ENCODE assay signal across 20 cellular contexts in the genomic region with DNA sequence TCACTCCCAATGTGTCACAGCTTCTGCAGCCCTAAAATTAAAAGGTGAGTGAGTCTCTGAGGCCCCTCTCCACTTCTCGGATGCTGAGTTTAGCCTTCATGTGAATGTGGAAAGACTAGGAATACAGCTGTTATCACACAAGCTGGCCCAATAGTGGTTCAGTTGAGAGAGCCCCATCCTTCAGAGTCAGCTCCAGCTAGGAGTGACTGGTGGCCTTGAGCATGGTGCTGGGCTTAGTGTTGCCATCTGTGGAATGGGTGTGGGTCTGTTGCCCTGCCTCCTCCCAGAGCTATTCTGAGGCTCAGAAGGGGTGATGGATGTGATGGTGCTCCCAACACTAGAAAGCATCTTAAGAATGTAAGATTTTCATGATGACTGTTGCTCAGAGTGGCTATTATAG. TPM values are rescaled to one million over a fixed set of nuclear protein-coding genes. Genes with fewer than 3 reads are reported as not detected.
DNase-seq lines count a peak whose midpoint lies in the region; ATAC-seq and TF ChIP-seq lines count a peak whose summit lies in the region.
"Had no signal": no experiment of that assay in that cellular context is flagged by ENCODE, and none has a peak within 500 bp of the region (broad histone marks: within the 10 kb centered on the region; RNA-seq: fewer than 3 reads in every experiment).

No MANE protein-coding gene starts in this region.

- peak overlapping the region; percentile 76 to 84 for H3K4me3 Mint-ChIP-seq in activated T-cell treated with anti-CD3 and anti-CD28 coated beads, Interleukin-2, amount 50 U/mL, for 72 hours
- H3K4me3 Mint-ChIP-seq in IgD-negative memory B cell = peak overlapping the region; percentile 61 to 90 (median 78)
- peak overlapping the region; percentile 39 for H3K4me3 Mint-ChIP-seq in activated naive CD8-positive, alpha-beta T cell treated with anti-CD3 and anti-CD28 coated beads, Interleukin-2, amount 10 ng/mL, durations not matched to agents 7 days and 5 days
- H3K4me3 Mint-ChIP-seq in stimulated activated effector memory CD8-positive, alpha-beta T cell treated with anti-CD3 and anti-CD28 coated beads, Interleukin-12 subunit alpha, Interleukin-12 subunit beta, amount 100 ng/mL, for 72 hours = peak overlapping the region; percentile 73
- H3K4me3 Mint-ChIP-seq: brain had no signal

- no peaks in the 10 kb centered on the region for H3K4me1 ChIP-seq in PC-3 (ENCODE audit: insufficient read depth, low read length)
- H3K4me1 ChIP-seq: gastroesophageal sphincter, vagina had no signal

- H3K9me3 ChIP-seq in PC-3 (ENCODE audit: low read length) = no peaks in the 10 kb centered on the region
- H3K9me3 ChIP-seq: gastroesophageal sphincter, vagina had no signal

- H3K36me3 Mint-ChIP-seq in activated T-cell treated with anti-CD3 and anti-CD28 coated beads, Interleukin-2, amount 50 U/mL, for 72 hours (ENCODE audit: insufficient read depth in 2 of 2) = peaks cover 32 to 50% of the 10 kb centered on the region in 2 donors
- peaks cover 27% of the 10 kb centered on the region for H3K36me3 Mint-ChIP-seq in IgD-negative memory B cell
- H3K36me3 Mint-ChIP-seq in activated naive CD8-positive, alpha-beta T cell treated with anti-CD3 and anti-CD28 coated beads, Interleukin-2, amount 10 ng/mL, durations not matched to agents 7 days and 5 days = peaks cover 52% of the 10 kb centered on the region
- peaks cover 100% of the 10 kb centered on the region for H3K36me3 Mint-ChIP-seq in stimulated activated effector memory CD8-positive, alpha-beta T cell treated with anti-CD3 and anti-CD28 coated beads, Interleukin-12 subunit alpha, Interleukin-12 subunit beta, amount 100 ng/mL, for 72 hours
- H3K36me3 Mint-ChIP-seq: brain had no signal

- POLR2A ChIA-PET in activated naive CD8-positive, alpha-beta T cell treated with anti-CD3 and anti-CD28 coated beads, Interleukin-2, amount 10 ng/mL, durations not matched to agents 7 days and 5 days (lab: Charles Lee) = interaction anchor here (1.4 kb wide), 1 partner anchor 9 kb away, joined by 3 read pairs; no protein-coding TSS in a partner anchor
- POLR2A ChIA-PET in PC-3 (lab: Charles Lee; ENCODE audit: unreplicated experiment) = no interaction called here

- H2AFZ ChIP-seq in PC-3 (ENCODE audit: low read length) = no peak overlapping the region

- no peaks in the 10 kb centered on the region for H4K20me1 ChIP-seq in PC-3 (ENCODE audit: low read length)

- intact Hi-C loops in PC-3 (cut with micrococcal nuclease) = no loop called here

- H3K79me2 ChIP-seq in PC-3 (ENCODE audit: low read length) = no peaks in the 10 kb centered on the region

- no peak for ATAC-seq in activated T-cell treated with anti-CD3 and anti-CD28 coated beads, Interleukin-2, amount 50 U/mL, for 72 hours (replicated peaks in 1 of 2)
- ATAC-seq in activated naive CD8-positive, alpha-beta T cell treated with anti-CD3 and anti-CD28 coated beads, Interleukin-2, amount 10 ng/mL, durations not matched to agents 7 days and 5 days (ENCODE audit: low read depth) = peak; percentile 10
- ATAC-seq in stimulated activated effector memory CD8-positive, alpha-beta T cell treated with anti-CD3 and anti-CD28 coated beads, Interleukin-12 subunit alpha, Interleukin-12 subunit beta, amount 100 ng/mL, for 72 hours = no peak
- ATAC-seq in PC-3 = no peak
- ATAC-seq: gastroesophageal sphincter, sciatic nerve had no signal

- CTCF ChIA-PET in PC-3 (lab: Charles Lee) = interaction anchor here (0.6 kb wide), 1 partner anchor 298 kb away, joined by 4 read pairs; a partner anchor contains a TSS

- no peaks in the 10 kb centered on the region for H3K27me3 Mint-ChIP-seq in activated T-cell treated with anti-CD3 and anti-CD28 coated beads, Interleukin-2, amount 50 U/mL, for 72 hours (ENCODE audit: low read depth)
- H3K27me3 Mint-ChIP-seq in IgD-negative memory B cell = no peaks in the 10 kb centered on the region
- H3K27me3 Mint-ChIP-seq in activated naive CD8-positive, alpha-beta T cell treated with anti-CD3 and anti-CD28 coated beads, Interleukin-2, amount 10 ng/mL, durations not matched to agents 7 days and 5 days = no peaks in the 10 kb centered on the region
- H3K27me3 Mint-ChIP-seq: brain had no signal

- peaks cover 90% of the 10 kb centered on the region for H3K27me3 ChIP-seq in PC-3 (ENCODE audit: low read length)
- H3K27me3 ChIP-seq: vagina had no signal

- no peak for TF ChIP-seq CTCF in PC-3 (conservative IDR thresholded peaks at IDR 0.05; ENCODE audit: low read depth, low read length)

- no peaks in the 10 kb centered on the region for H3F3A ChIP-seq in PC-3 (ENCODE audit: low read length, unreplicated experiment)

- BruUV-seq in PC-3 (replicated peaks; lab: Mats Ljungman, UMichigan) = no TSS peak

- no peaks in the 10 kb centered on the region for H3K36me3 ChIP-seq in PC-3 (ENCODE audit: low read depth, low read length)
- H3K36me3 ChIP-seq: gastroesophageal sphincter, vagina had no signal

- no peaks in the 10 kb centered on the region for H3K9me2 ChIP-seq in PC-3 (replicated peaks; ENCODE audit: low read length)

- no peak overlapping the region for H3K4me3 ChIP-seq in PC-3 (ENCODE audit: low read length)
- H3K4me3 ChIP-seq: gastroesophageal sphincter, vagina had no signal

- no peak overlapping the region for H3K9ac ChIP-seq in PC-3 (ENCODE audit: low read length)

- no peak overlapping the region for H3K27ac ChIP-seq in PC-3 (ENCODE audit: low read length)
- H3K27ac ChIP-seq: gastroesophageal sphincter, vagina had no signal

- peaks cover 92% of the 10 kb centered on the region for H3K4me1 Mint-ChIP-seq in activated T-cell treated with anti-CD3 and anti-CD28 coated beads, Interleukin-2, amount 50 U/mL, for 72 hours (ENCODE audit: low read depth)
- peaks cover 69 to 81% (median 69%) of the 10 kb centered on the region in 3 donors for H3K4me1 Mint-ChIP-seq in IgD-negative memory B cell
- peaks cover 73% of the 10 kb centered on the region for H3K4me1 Mint-ChIP-seq in activated naive CD8-positive, alpha-beta T cell treated with anti-CD3 and anti-CD28 coated beads, Interleukin-2, amount 10 ng/mL, durations not matched to agents 7 days and 5 days
- peaks cover 84% of the 10 kb centered on the region for H3K4me1 Mint-ChIP-seq in stimulated activated effector memory CD8-positive, alpha-beta T cell treated with anti-CD3 and anti-CD28 coated beads, Interleukin-12 subunit alpha, Interleukin-12 subunit beta, amount 100 ng/mL, for 72 hours
- H3K4me1 Mint-ChIP-seq: brain had no signal

- H3K27ac Mint-ChIP-seq in activated T-cell treated with anti-CD3 and anti-CD28 coated beads, Interleukin-2, amount 50 U/mL, for 72 hours = peak overlapping the region; percentile 96
- H3K27ac Mint-ChIP-seq in IgD-negative memory B cell = peak overlapping the region; percentile 72 to 98 (median 97)
- H3K27ac Mint-ChIP-seq in activated naive CD8-positive, alpha-beta T cell treated with anti-CD3 and anti-CD28 coated beads, Interleukin-2, amount 10 ng/mL, durations not matched to agents 7 days and 5 days = peak overlapping the region; percentile 89
- peak overlapping the region; percentile 97 for H3K27ac Mint-ChIP-seq in stimulated activated effector memory CD8-positive, alpha-beta T cell treated with anti-CD3 and anti-CD28 coated beads, Interleukin-12 subunit alpha, Interleukin-12 subunit beta, amount 100 ng/mL, for 72 hours
- H3K27ac Mint-ChIP-seq: brain had no signal

- DNase-seq in activated T-cell treated with anti-CD3 and anti-CD28 coated beads, Interleukin-2, amount 50 U/mL, for 72 hours = no peak
- no peak for DNase-seq in activated T-cell treated with anti-CD3 and anti-CD28 coated beads, Interleukin-2, amount 50 U/mL, for 48 hours
- no peak for DNase-seq in activated naive CD8-positive, alpha-beta T cell treated with anti-CD3 and anti-CD28 coated beads, Interleukin-2, amount 10 ng/mL, durations not matched to agents 7 days and 5 days
- DNase-seq in stimulated activated effector memory CD8-positive, alpha-beta T cell treated with anti-CD3 and anti-CD28 coated beads, Interleukin-12 subunit alpha, Interleukin-12 subunit beta, amount 100 ng/mL, for 72 hours (ENCODE audit: low spot score in 2 of 2) = no peak
- no peak for DNase-seq in PC-3
- no peak for DNase-seq in HPDE6-E6E7 (ENCODE audit: extremely low spot score)
- DNase-seq in amniotic stem cell (lab: John Stamatoyannopoulos, UW) = no peak
- DNase-seq: activated CD4-positive, alpha-beta T cell treated with anti-CD3 and anti-CD28 coated beads for 1 hour; activated gamma-delta T cell; COR-L47; dermis blood vessel endothelial cell; NCI-H1930; NCI-H510A; Right ventricle myocardium superior; substantia nigra had no signal

- no peaks in the 10 kb centered on the region for H3K9me3 Mint-ChIP-seq in activated T-cell treated with anti-CD3 and anti-CD28 coated beads, Interleukin-2, amount 50 U/mL, for 72 hours
- peaks cover 0 to 5% (median 0%) of the 10 kb centered on the region in 3 donors for H3K9me3 Mint-ChIP-seq in IgD-negative memory B cell
- H3K9me3 Mint-ChIP-seq in activated naive CD8-positive, alpha-beta T cell treated with anti-CD3 and anti-CD28 coated beads, Interleukin-2, amount 10 ng/mL, durations not matched to agents 7 days and 5 days = no peaks in the 10 kb centered on the region
- H3K9me3 Mint-ChIP-seq in stimulated activated effector memory CD8-positive, alpha-beta T cell treated with anti-CD3 and anti-CD28 coated beads, Interleukin-12 subunit alpha, Interleukin-12 subunit beta, amount 100 ng/mL, for 72 hours = no peaks in the 10 kb centered on the region

- H3K4me2 ChIP-seq in PC-3 (ENCODE audit: low read length) = no peak overlapping the region

RNA-seq across cellular contexts. Expression of a gene that starts 55.8 kb away (rescaled TPM):
- total RNA-seq in activated T-cell treated with anti-CD3 and anti-CD28 coated beads, Interleukin-2, amount 50 U/mL, for 72 hours = 10 to 100 TPM; 47.7 to 54.5 TPM
- 7.4 TPM for polyA plus RNA-seq in IgD-negative memory B cell
- 10 to 100 TPM; 28.4 to 30.9 TPM for total RNA-seq in activated naive CD8-positive, alpha-beta T cell treated with anti-CD3 and anti-CD28 coated beads, Interleukin-2, amount 10 ng/mL, durations not matched to agents 7 days and 5 days
- 27.2 and 28.9 TPM in 2 replicates for total RNA-seq in PC-3 (2014; rRNA removed)
